In genomic region chr17:1899403-1900000, GRCh38 we compare ENCODE assay signal across 22 cellular contexts.
DNase-seq lines count a peak whose midpoint lies in the region; ATAC-seq and TF ChIP-seq lines count a peak whose summit lies in the region.
"Had no signal": no experiment of that assay in that cellular context is flagged by ENCODE, and none has a peak within 500 bp of the region (broad histone marks: within the 10 kb centered on the region; RNA-seq: fewer than 3 reads in every experiment).

No MANE protein-coding gene starts in this region.

- H2AFZ ChIP-seq in neural cell (ENCODE audit: low read depth, low read length), result no peak overlapping the region

- H3K9me2 ChIP-seq in neural cell (ENCODE audit: insufficient read depth, low read length), result no peaks in the 10 kb centered on the region

- TF ChIP-seq EP300 in neural cell (conservative IDR thresholded peaks at IDR 0.05; ENCODE audit: poor library complexity, severe bottlenecking) (no peak), transverse colon (IDR thresholded peaks at IDR 0.05; ENCODE audit: low read depth) (no peak)

- H3K4me2 ChIP-seq in neural cell (ENCODE audit: low read length), result no peak overlapping the region

- 82 to 89% methylated on average over 8 of the region's 8 CpGs for WGBS in transverse colon (ENCODE audit: low coverage in 1 of 2), 2 donors

- DNase-seq in AG09309 (ENCODE audit: low read depth), result no peak
- DNase-seq in HFF-Myc (ENCODE audit: extremely low read depth, low read depth), result no peak
- DNase-seq in breast epithelium (ENCODE audit: low spot score in 2 of 2), result no peak
- no peak for DNase-seq in DMS153 treated with DMSO at 0.1 percent for 48 hours (lab: John Stamatoyannopoulos, UW; ENCODE audit: unreplicated experiment)
- no peak for DNase-seq in AG08396 (ENCODE audit: low spot score)
- DNase-seq in transverse colon, result no peak
- DNase-seq: activated CD4-positive, alpha-beta memory T cell treated with anti-CD3 and anti-CD28 coated beads, Interleukin-2, amount 10 ng/mL, durations not matched to agents 7 days and 5 days; activated naive CD8-positive, alpha-beta T cell treated with anti-CD3 and anti-CD28 coated beads, Interleukin-2, amount 10 ng/mL, durations not matched to agents 7 days and 5 days; activated T-cell treated with anti-CD3 and anti-CD28 coated beads, Interleukin-2, amount 50 U/mL, for 72 hours; AML-193; DMS 273 treated with DMSO at 0.1 percent for 48 hours; effector memory CD4-positive, alpha-beta T cell; naive thymus-derived CD8-positive, alpha-beta T cell; NCI-H1048; NCI-H2081 treated with DMSO at 0.1 percent for 48 hours; NCI-H69; Peyer's patch; stimulated activated CD4-positive, alpha-beta T cell treated with anti-CD3 and anti-CD28 coated beads, Interleukin-2, amount 100 ng/mL, for 24 hours; SW 1271 had no signal

- no peak for TF ChIP-seq POLR2A in breast epithelium (IDR thresholded peaks at IDR 0.05)
- no peak for TF ChIP-seq POLR2A in transverse colon (IDR thresholded peaks at IDR 0.05)

- no peak overlapping the region for H3K9ac ChIP-seq in neural cell (ENCODE audit: low read length)

- H3K4me3 ChIP-seq in AG09309 (ENCODE audit: control insufficient read depth, low read depth, low read length) (no peak overlapping the region), HFF-Myc (replicated peaks; ENCODE audit: low read depth, low read length) (no peak overlapping the region), breast epithelium (no peak overlapping the region), neural cell (ENCODE audit: low read length) (no peak overlapping the region), transverse colon (no peak overlapping the region)
- H3K4me3 ChIP-seq: Peyer's patch, right atrium auricular region had no signal

- H3K27me3 ChIP-seq in breast epithelium (no peaks in the 10 kb centered on the region), neural cell (ENCODE audit: insufficient read depth, low read depth, low read length) (no peaks in the 10 kb centered on the region), transverse colon (peaks cover 7% of the 10 kb centered on the region)
- H3K27me3 ChIP-seq: Peyer's patch, right atrium auricular region had no signal

- H3K27ac ChIP-seq in breast epithelium, result no peak overlapping the region
- no peak overlapping the region for H3K27ac ChIP-seq in neural cell (ENCODE audit: low read length)
- H3K27ac ChIP-seq in transverse colon, result no peak overlapping the region
- H3K27ac ChIP-seq: Peyer's patch, right atrium auricular region had no signal

- H3K9me3 ChIP-seq in breast epithelium, result no peaks in the 10 kb centered on the region
- no peaks in the 10 kb centered on the region for H3K9me3 ChIP-seq in neural cell (ENCODE audit: low read length)
- H3K9me3 ChIP-seq in transverse colon, result no peaks in the 10 kb centered on the region
- H3K9me3 ChIP-seq: Peyer's patch, right atrium auricular region had no signal

- peaks cover 3% of the 10 kb centered on the region for H3F3A ChIP-seq in neural cell (ENCODE audit: insufficient read depth, low read length, poor library complexity, severe bottlenecking)

- H3K4me1 ChIP-seq in breast epithelium (no peaks in the 10 kb centered on the region), transverse colon (peaks cover 0 to 4% (median 0%) of the 10 kb centered on the region in 4 donors)
- H3K4me1 ChIP-seq: Peyer's patch had no signal

- TF ChIP-seq CTCF in AG09309 (IDR thresholded peaks at IDR 0.05; ENCODE audit: control insufficient read depth, insufficient read depth, low read depth, low read length, missing control alignments), result peak; percentile 25
- TF ChIP-seq CTCF in HFF-Myc (IDR thresholded peaks at IDR 0.05; ENCODE audit: low read depth, low read length, missing control alignments), result peak; percentile 11
- TF ChIP-seq CTCF in breast epithelium (IDR thresholded peaks at IDR 0.05), result peak in 2 of 3 donors; percentile 15 to 33
- peak; percentile 49 for TF ChIP-seq CTCF in neural cell (IDR thresholded peaks at IDR 0.05; ENCODE audit: poor library complexity, severe bottlenecking)
- peak in 1 of 5 experiments; percentile 15 for TF ChIP-seq CTCF in transverse colon (IDR thresholded peaks at IDR 0.05)

- intact Hi-C loops in breast epithelium (cut with DNase I; ENCODE audit: low total_unique reads) (no loop called here), transverse colon (cut with DNase I; ENCODE audit: low total_unique reads) (no loop called here)

- no peaks in the 10 kb centered on the region for H3K79me2 ChIP-seq in neural cell (replicated peaks; ENCODE audit: insufficient read depth, low read length)

- peaks cover 4% of the 10 kb centered on the region for H3K36me3 ChIP-seq in breast epithelium
- no peaks in the 10 kb centered on the region for H3K36me3 ChIP-seq in neural cell (ENCODE audit: insufficient read depth, low read length)
- H3K36me3 ChIP-seq in transverse colon, result peaks cover 0 to 19% (median 6%) of the 10 kb centered on the region in 4 donors

- no peak for ATAC-seq in GM18520 (IDR thresholded peaks at IDR 0.05; ENCODE audit: unreplicated experiment)
- ATAC-seq: activated T-cell treated with anti-CD3 and anti-CD28 coated beads, Interleukin-2, amount 50 U/mL, for 72 hours; naive thymus-derived CD8-positive, alpha-beta T cell had no signal

- H4K20me1 ChIP-seq in neural cell (ENCODE audit: insufficient read depth), result no peaks in the 10 kb centered on the region

- in situ Hi-C loops in transverse colon (cut with MboI; ENCODE audit: low pct_ligation_motif_present in 1 of 4, low pct_unique_long_range_greater_than_20kb in 1 of 4, low sequenced_read_pairs in 3 of 4), result loop anchor here in 1 of 4 donors (25.0 kb wide), 1 partner anchor 388 kb away; no protein-coding TSS in a partner anchor

- no peak for TF ChIP-seq RAD21 in neural cell (conservative IDR thresholded peaks at IDR 0.05)

TF ChIP-seq in neural cell, 6 proteins besides CTCF, POLR2A, EP300 and RAD21:
- TF ChIP-seq MXI1 (conservative IDR thresholded peaks at IDR 0.05; ENCODE audit: poor library complexity, severe bottlenecking) (no peak), EZH2 (IDR thresholded peaks at IDR 0.05; ENCODE audit: borderline replicate concordance, insufficient read depth, low read length, poor library complexity, severe bottlenecking) (no peak), SMC3 (conservative IDR thresholded peaks at IDR 0.05; ENCODE audit: poor library complexity) (no peak), TAF1 (IDR thresholded peaks at IDR 0.05; ENCODE audit: low read depth) (no peak), POLR2AphosphoS5 (IDR thresholded peaks at IDR 0.05) (no peak), REST (IDR thresholded peaks at IDR 0.05; ENCODE audit: borderline replicate concordance) (no peak)
TF ChIP-seq in neural cell: peak in this region for 0.
